ENCODE assay signal across 8 cellular contexts in genomic region chr9:98256632-98257218, GRCh38. TPM values are rescaled to one million over a fixed set of nuclear protein-coding genes. Genes with fewer than 3 reads are reported as not detected.
DNase-seq lines count a peak whose midpoint lies in the region; ATAC-seq and TF ChIP-seq lines count a peak whose summit lies in the region.

No MANE protein-coding gene starts in this region.

- no peaks in the 10 kb centered on the region for H3K27me3 ChIP-seq in CD4-positive, alpha-beta T cell (ENCODE audit: control insufficient read depth, insufficient read depth, low read length)
- H3K27me3 ChIP-seq in endodermal cell (ENCODE audit: control insufficient read depth, insufficient read depth, low read length, poor library complexity, severe bottlenecking), result no peaks in the 10 kb centered on the region
- H3K27me3 ChIP-seq in neuron (ENCODE audit: insufficient read depth, low read length), result peaks cover 16% of the 10 kb centered on the region

- H3K4me1 ChIP-seq in endodermal cell (ENCODE audit: control insufficient read depth, insufficient read depth, low read length) (peaks cover 6% of the 10 kb centered on the region), neuron (ENCODE audit: insufficient read depth, low read length) (peaks cover 10% of the 10 kb centered on the region)

- intact Hi-C loops in CD4-positive, alpha-beta T cell (cut with DNase I, micrococcal nuclease), result loop anchor here (5.0 to 10.0 kb wide), 7 partner anchors 152 to 1404 kb away; partner anchors contain the start of genes ANP32B (in 1 of the 2), NANS (in 1 of the 2), TDRD7 (in 1 of the 2) and XPA (in 1 of the 2)

- H3K27ac ChIP-seq in CD4-positive, alpha-beta T cell (ENCODE audit: low read depth, low read length), result peak overlapping the region; percentile 79
- peak overlapping the region; percentile 80 for H3K27ac ChIP-seq in endodermal cell (ENCODE audit: low read depth, low read length)

- WGBS in endodermal cell (ENCODE audit: insufficient coverage in 1 of 2, insufficient read length in 1 of 2), 2 experiments, result 46 to 49% methylated on average over 5 to 13 of the region's 14 CpGs

- peak; percentile 9 to 42 (median 31) for DNase-seq in CD4-positive, alpha-beta T cell
- peak; percentile 51 to 65 for DNase-seq in Kasumi-1 (lab: John Stamatoyannopoulos, UW)
- DNase-seq in activated CD4-positive, alpha-beta T cell treated with anti-CD3 and anti-CD28 coated beads, Interleukin-2, amount 10 ng/mL, durations not matched to agents 7 days and 5 days, result peak; percentile 57
- DNase-seq in endodermal cell, result peak; percentile 49
- DNase-seq in ureter (ENCODE audit: low spot score), result no peak

- CTCF ChIA-PET in CD4-positive, alpha-beta T cell (lab: Charles Lee), result interaction anchor here (0.5 to 2.0 kb wide), 9 partner anchors 136 to 519 kb away, joined by 3 to 8 read pairs (median 3); partner anchors contain the start of genes ANP32B and TRMO
- CTCF ChIA-PET in activated CD4-positive, alpha-beta T cell treated with anti-CD3 and anti-CD28 coated beads, Interleukin-2, amount 10 ng/mL, durations not matched to agents 7 days and 5 days (lab: Charles Lee), result interaction anchor here (0.6 to 4.1 kb wide), 14 partner anchors 15 to 642 kb away, joined by 3 to 18 read pairs (median 4); partner anchors contain the start of genes ANP32B, TRIM14 and TRMO

- peak overlapping the region; percentile 84 for H3K4me3 ChIP-seq in endodermal cell (ENCODE audit: low read length)
- H3K4me3 ChIP-seq in neuron (ENCODE audit: low read length), result peak overlapping the region; percentile 65

- peaks cover 10% of the 10 kb centered on the region for H3K36me3 ChIP-seq in endodermal cell (ENCODE audit: control insufficient read depth, insufficient read depth, low read length)
- H3K36me3 ChIP-seq in neuron (ENCODE audit: insufficient read depth, low read length), result no peaks in the 10 kb centered on the region

- TF ChIP-seq CTCF in CD4-positive, alpha-beta T cell (IDR thresholded peaks at IDR 0.05), result no peak
- TF ChIP-seq CTCF in endodermal cell (conservative IDR thresholded peaks at IDR 0.05), result no peak

- peak overlapping the region; percentile 54 for H3K9ac ChIP-seq in endodermal cell (ENCODE audit: extremely low read depth, low read length, poor library complexity, severe bottlenecking)

- POLR2A ChIA-PET in CD4-positive, alpha-beta T cell (lab: Charles Lee), result interaction anchor here (0.6 to 3.9 kb wide), 34 partner anchors 8 to 843 kb away, joined by 3 to 98 read pairs (median 6); partner anchors contain the start of genes ANP32B, CORO2A, GALNT12 and HEMGN
- POLR2A ChIA-PET in activated CD4-positive, alpha-beta T cell treated with anti-CD3 and anti-CD28 coated beads, Interleukin-2, amount 10 ng/mL, durations not matched to agents 7 days and 5 days (lab: Charles Lee), result interaction anchor here (0.6 to 0.7 kb wide), 6 partner anchors 155 to 335 kb away, joined by 3 to 8 read pairs (median 4); partner anchors contain the start of gene TRMO

- peak overlapping the region; percentile 95 for H2AFZ ChIP-seq in neuron (ENCODE audit: low read depth, low read length)

- H3K9me3 ChIP-seq in CD4-positive, alpha-beta T cell (ENCODE audit: control insufficient read depth, low read length), result no peaks in the 10 kb centered on the region
- H3K9me3 ChIP-seq in endodermal cell (ENCODE audit: control insufficient read depth, low read length), result no peaks in the 10 kb centered on the region
- H3K9me3 ChIP-seq in neuron (ENCODE audit: low read length), result no peaks in the 10 kb centered on the region

- H3K4me1 Mint-ChIP-seq in CD4-positive, alpha-beta T cell (ENCODE audit: low read depth), result peaks cover 34% of the 10 kb centered on the region
- H3K4me1 Mint-ChIP-seq in activated CD4-positive, alpha-beta T cell treated with anti-CD3 and anti-CD28 coated beads, Interleukin-2, amount 10 ng/mL, durations not matched to agents 7 days and 5 days, result peaks cover 35% of the 10 kb centered on the region
- H3K4me1 Mint-ChIP-seq in endodermal cell, result peaks cover 35% of the 10 kb centered on the region

- peaks cover 13% of the 10 kb centered on the region for H3K36me3 Mint-ChIP-seq in CD4-positive, alpha-beta T cell (ENCODE audit: low read depth)
- no peaks in the 10 kb centered on the region for H3K36me3 Mint-ChIP-seq in activated CD4-positive, alpha-beta T cell treated with anti-CD3 and anti-CD28 coated beads, Interleukin-2, amount 10 ng/mL, durations not matched to agents 7 days and 5 days (ENCODE audit: low read depth)
- H3K36me3 Mint-ChIP-seq in endodermal cell (ENCODE audit: low read depth), result peaks cover 5% of the 10 kb centered on the region

- peak; percentile 16 for ATAC-seq in CD4-positive, alpha-beta T cell (ENCODE audit: poor library complexity)
- ATAC-seq in GM18520 (IDR thresholded peaks at IDR 0.05; ENCODE audit: unreplicated experiment) (no peak), HG03175 (IDR thresholded peaks at IDR 0.05; ENCODE audit: unreplicated experiment) (no peak)

- H3K9me3 Mint-ChIP-seq in CD4-positive, alpha-beta T cell, result no peaks in the 10 kb centered on the region
- H3K9me3 Mint-ChIP-seq in activated CD4-positive, alpha-beta T cell treated with anti-CD3 and anti-CD28 coated beads, Interleukin-2, amount 10 ng/mL, durations not matched to agents 7 days and 5 days, result no peaks in the 10 kb centered on the region
- no peaks in the 10 kb centered on the region for H3K9me3 Mint-ChIP-seq in endodermal cell

- peak overlapping the region; percentile 99 for H3K4me3 Mint-ChIP-seq in CD4-positive, alpha-beta T cell
- H3K4me3 Mint-ChIP-seq in activated CD4-positive, alpha-beta T cell treated with anti-CD3 and anti-CD28 coated beads, Interleukin-2, amount 10 ng/mL, durations not matched to agents 7 days and 5 days, result peak overlapping the region; percentile 90
- H3K4me3 Mint-ChIP-seq in endodermal cell, result peak overlapping the region; percentile 86

- peak overlapping the region; percentile 92 for H3K27ac Mint-ChIP-seq in CD4-positive, alpha-beta T cell
- peak overlapping the region; percentile 98 for H3K27ac Mint-ChIP-seq in activated CD4-positive, alpha-beta T cell treated with anti-CD3 and anti-CD28 coated beads, Interleukin-2, amount 10 ng/mL, durations not matched to agents 7 days and 5 days
- H3K27ac Mint-ChIP-seq in endodermal cell, result peak overlapping the region; percentile 97

- H3K27me3 Mint-ChIP-seq in CD4-positive, alpha-beta T cell, result no peaks in the 10 kb centered on the region
- no peaks in the 10 kb centered on the region for H3K27me3 Mint-ChIP-seq in activated CD4-positive, alpha-beta T cell treated with anti-CD3 and anti-CD28 coated beads, Interleukin-2, amount 10 ng/mL, durations not matched to agents 7 days and 5 days
- no peaks in the 10 kb centered on the region for H3K27me3 Mint-ChIP-seq in endodermal cell (ENCODE audit: insufficient read depth)

RNA-seq across cellular contexts. Expression of gene TBC1D2, which starts 1.3 kb away (rescaled TPM):
- 1 to 10 TPM; 2.9 to 4.0 TPM for total RNA-seq in CD4-positive, alpha-beta T cell
- total RNA-seq in activated CD4-positive, alpha-beta T cell treated with anti-CD3 and anti-CD28 coated beads, Interleukin-2, amount 10 ng/mL, durations not matched to agents 7 days and 5 days, result 1 to 10 TPM; 8.3 to 8.7 TPM
- total RNA-seq in endodermal cell (10 to 100 TPM in 1 of 2 donors, 1 to 10 TPM in 1; 8.1 to 10.4 TPM), ureter (60.8 TPM)
- polyA plus RNA-seq in endodermal cell (2013, experiment 1 of 2), result 2.2 TPM
- polyA plus RNA-seq in endodermal cell (2013, experiment 2 of 2), result 2.4 TPM
